Comparison of ENCODE assay signal across 9 cellular contexts in the genomic region with DNA sequence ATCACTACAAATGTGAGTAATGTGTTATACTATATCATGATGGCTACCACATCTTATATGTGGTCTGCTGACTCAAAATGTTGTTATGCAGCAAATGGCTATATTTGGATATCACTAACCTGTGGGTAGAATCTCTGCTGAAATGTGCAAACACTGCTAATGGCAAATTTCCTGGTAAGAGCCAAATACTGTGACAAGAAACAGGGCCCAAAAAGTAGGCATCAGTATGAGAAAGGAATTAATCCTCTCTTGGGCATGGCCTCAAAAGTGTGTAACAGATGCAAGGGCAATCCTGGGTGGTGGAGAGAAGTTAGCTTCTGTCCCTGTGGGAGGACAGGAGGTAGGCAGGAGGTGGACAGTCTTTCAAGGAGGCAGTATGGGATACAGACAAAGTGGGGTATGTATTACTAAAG. TPM values are rescaled to one million over a fixed set of nuclear protein-coding genes. Genes with fewer than 3 reads are reported as not detected.
DNase-seq lines count a peak whose midpoint lies in the region; ATAC-seq and TF ChIP-seq lines count a peak whose summit lies in the region.
"Had no signal": no experiment of that assay in that cellular context is flagged by ENCODE, and none has a peak within 500 bp of the region (broad histone marks: within the 10 kb centered on the region; RNA-seq: fewer than 3 reads in every experiment).

No MANE protein-coding gene starts in this region.

- H3K4me3 Mint-ChIP-seq in activated naive CD8-positive, alpha-beta T cell = peak overlapping the region; percentile 27
- H3K4me3 Mint-ChIP-seq in activated naive CD8-positive, alpha-beta T cell treated with anti-CD3 and anti-CD28 coated beads for 36 hours = no peak overlapping the region
- H3K4me3 Mint-ChIP-seq in activated naive CD8-positive, alpha-beta T cell treated with anti-CD3 and anti-CD28 coated beads, Interleukin-2, amount 50 U/mL, for 24 hours = no peak overlapping the region
- no peak overlapping the region for H3K4me3 Mint-ChIP-seq in mesothelial cell of epicardium

- no peak for DNase-seq in activated naive CD8-positive, alpha-beta T cell treated with anti-CD3 and anti-CD28 coated beads for 36 hours
- DNase-seq in activated naive CD8-positive, alpha-beta T cell treated with anti-CD3 and anti-CD28 coated beads, Interleukin-2, amount 50 U/mL, for 24 hours = no peak
- DNase-seq in mesothelial cell of epicardium (ENCODE audit: low spot score in 2 of 2, unreplicated experiment in 2 of 2) = no peak
- DNase-seq in HUDEP-2 (lab: John Stamatoyannopoulos, UW; ENCODE audit: unreplicated experiment in 76 of 76) = no peak
- no peak for DNase-seq in activated effector memory CD4-positive, alpha-beta T cell treated with Interleukin-2 at 50 U/mL for 16 hours
- DNase-seq in lower lobe of right lung = no peak
- DNase-seq: DND-41 had no signal

- H3K27me3 ChIP-seq in lower lobe of right lung (ENCODE audit: low read depth) = no peaks in the 10 kb centered on the region

- TF ChIP-seq CTCF in mesothelial cell of epicardium (IDR thresholded peaks at IDR 0.05; ENCODE audit: unreplicated experiment) (no peak), lower lobe of right lung (IDR thresholded peaks at IDR 0.05) (no peak)

- no peak overlapping the region for H3K27ac ChIP-seq in lower lobe of right lung

- peaks cover 4% of the 10 kb centered on the region for H3K36me3 Mint-ChIP-seq in activated naive CD8-positive, alpha-beta T cell
- peaks cover 15% of the 10 kb centered on the region for H3K36me3 Mint-ChIP-seq in activated naive CD8-positive, alpha-beta T cell treated with anti-CD3 and anti-CD28 coated beads for 36 hours
- peaks cover 18% of the 10 kb centered on the region for H3K36me3 Mint-ChIP-seq in activated naive CD8-positive, alpha-beta T cell treated with anti-CD3 and anti-CD28 coated beads, Interleukin-2, amount 50 U/mL, for 24 hours (ENCODE audit: low read depth)
- H3K36me3 Mint-ChIP-seq in mesothelial cell of epicardium = peaks cover 5% of the 10 kb centered on the region

- H3K4me3 ChIP-seq in lower lobe of right lung = no peak overlapping the region

- ATAC-seq in HG03135 (IDR thresholded peaks at IDR 0.05; ENCODE audit: unreplicated experiment) = peak; percentile 76
- peak; percentile 89 for ATAC-seq in activated naive CD8-positive, alpha-beta T cell treated with anti-CD3 and anti-CD28 coated beads, Interleukin-2, amount 50 U/mL, for 24 hours
- ATAC-seq in lower lobe of right lung = no peak

- intact Hi-C loops in lower lobe of right lung (cut with DNase I) = no loop called here

- H3K9me3 ChIP-seq in lower lobe of right lung = no peaks in the 10 kb centered on the region

- peaks cover 45% of the 10 kb centered on the region for H3K4me1 Mint-ChIP-seq in activated naive CD8-positive, alpha-beta T cell (ENCODE audit: low read depth)
- H3K4me1 Mint-ChIP-seq in activated naive CD8-positive, alpha-beta T cell treated with anti-CD3 and anti-CD28 coated beads for 36 hours = peaks cover 28% of the 10 kb centered on the region
- peaks cover 35% of the 10 kb centered on the region for H3K4me1 Mint-ChIP-seq in activated naive CD8-positive, alpha-beta T cell treated with anti-CD3 and anti-CD28 coated beads, Interleukin-2, amount 50 U/mL, for 24 hours
- H3K4me1 Mint-ChIP-seq in mesothelial cell of epicardium = peaks cover 2% of the 10 kb centered on the region

- H3K4me1 ChIP-seq in lower lobe of right lung = peaks cover 15% of the 10 kb centered on the region

- H3K9me3 Mint-ChIP-seq in activated naive CD8-positive, alpha-beta T cell (ENCODE audit: low read depth) = no peaks in the 10 kb centered on the region
- H3K9me3 Mint-ChIP-seq in activated naive CD8-positive, alpha-beta T cell treated with anti-CD3 and anti-CD28 coated beads for 36 hours = no peaks in the 10 kb centered on the region
- no peaks in the 10 kb centered on the region for H3K9me3 Mint-ChIP-seq in activated naive CD8-positive, alpha-beta T cell treated with anti-CD3 and anti-CD28 coated beads, Interleukin-2, amount 50 U/mL, for 24 hours
- H3K9me3 Mint-ChIP-seq in mesothelial cell of epicardium = no peaks in the 10 kb centered on the region

- no peaks in the 10 kb centered on the region for H3K27me3 Mint-ChIP-seq in activated naive CD8-positive, alpha-beta T cell
- no peaks in the 10 kb centered on the region for H3K27me3 Mint-ChIP-seq in activated naive CD8-positive, alpha-beta T cell treated with anti-CD3 and anti-CD28 coated beads for 36 hours
- H3K27me3 Mint-ChIP-seq in activated naive CD8-positive, alpha-beta T cell treated with anti-CD3 and anti-CD28 coated beads, Interleukin-2, amount 50 U/mL, for 24 hours = no peaks in the 10 kb centered on the region
- no peaks in the 10 kb centered on the region for H3K27me3 Mint-ChIP-seq in mesothelial cell of epicardium (ENCODE audit: low read depth)

- peak overlapping the region; percentile 72 for H3K27ac Mint-ChIP-seq in activated naive CD8-positive, alpha-beta T cell
- no peak overlapping the region for H3K27ac Mint-ChIP-seq in activated naive CD8-positive, alpha-beta T cell treated with anti-CD3 and anti-CD28 coated beads for 36 hours
- peak overlapping the region; percentile 66 for H3K27ac Mint-ChIP-seq in activated naive CD8-positive, alpha-beta T cell treated with anti-CD3 and anti-CD28 coated beads, Interleukin-2, amount 50 U/mL, for 24 hours
- H3K27ac Mint-ChIP-seq in mesothelial cell of epicardium = no peak overlapping the region

- H3K36me3 ChIP-seq in lower lobe of right lung = peaks cover 11% of the 10 kb centered on the region

RNA-seq across cellular contexts. Expression of gene ATF2, which starts 13.3 kb away (rescaled TPM):
- 10 to 100 TPM; 43.1 to 44.5 TPM for total RNA-seq in activated naive CD8-positive, alpha-beta T cell treated with anti-CD3 and anti-CD28 coated beads for 36 hours
- total RNA-seq in mesothelial cell of epicardium (60.6 to 70.3 TPM (median 62.7 TPM) in 3 replicates), lower lobe of right lung (48.0 TPM)

RNA-seq across cellular contexts. Expression of gene ATP5MC3, which starts 26.8 kb away (rescaled TPM):
- 100 to 1,000 TPM; 472 to 484 TPM for total RNA-seq in activated naive CD8-positive, alpha-beta T cell treated with anti-CD3 and anti-CD28 coated beads for 36 hours
- total RNA-seq in mesothelial cell of epicardium = 171 to 172 TPM (median 172 TPM) in 3 replicates
- 133 TPM for total RNA-seq in lower lobe of right lung

Comparison
In these comparisons a context has a peak if more than half of its experiments do, and no peak if none do; other contexts are left out.
1. H3K27ac Mint-ChIP-seq: peak in activated naive CD8-positive, alpha-beta T cell (single experiment) and activated naive CD8-positive, alpha-beta T cell treated with anti-CD3 and anti-CD28 coated beads, Interleukin-2, amount 50 U/mL, for 24 hours (single experiment); none in activated naive CD8-positive, alpha-beta T cell treated with anti-CD3 and anti-CD28 coated beads for 36 hours (single experiment) and mesothelial cell of epicardium (single experiment).
2. ATAC-seq: peak in HG03135 (single experiment) and activated naive CD8-positive, alpha-beta T cell treated with anti-CD3 and anti-CD28 coated beads, Interleukin-2, amount 50 U/mL, for 24 hours (single experiment); none in lower lobe of right lung (0 of 2).